ENCODE assay signal across 2 cellular contexts in the genomic region with DNA sequence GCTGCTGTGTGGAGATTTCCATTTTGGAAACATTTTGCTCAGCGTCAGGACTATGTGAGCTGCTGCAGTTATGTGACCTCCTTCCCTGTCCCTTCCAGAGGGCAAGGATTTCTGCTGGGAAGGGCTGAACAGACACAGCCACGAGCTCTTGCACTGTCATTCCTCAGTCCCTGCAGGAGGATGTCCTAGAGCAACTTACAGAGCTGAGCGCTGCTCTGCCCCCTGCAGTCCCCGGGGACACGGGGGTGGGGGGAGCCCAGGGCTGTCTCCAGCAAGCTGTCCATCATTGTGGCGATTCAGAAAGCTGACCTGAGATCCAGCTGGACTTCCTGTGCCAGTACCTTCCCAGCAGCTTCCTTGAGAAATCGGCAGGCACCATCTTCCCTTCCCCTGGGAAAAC.
TF ChIP-seq lines count a peak whose summit lies in the region.

No MANE protein-coding gene starts in this region.

TF ChIP-seq in HEK293, 187 proteins besides CTCF, POLR2A, EP300 and RAD21:
- TF ChIP-seq, protein P1, sequence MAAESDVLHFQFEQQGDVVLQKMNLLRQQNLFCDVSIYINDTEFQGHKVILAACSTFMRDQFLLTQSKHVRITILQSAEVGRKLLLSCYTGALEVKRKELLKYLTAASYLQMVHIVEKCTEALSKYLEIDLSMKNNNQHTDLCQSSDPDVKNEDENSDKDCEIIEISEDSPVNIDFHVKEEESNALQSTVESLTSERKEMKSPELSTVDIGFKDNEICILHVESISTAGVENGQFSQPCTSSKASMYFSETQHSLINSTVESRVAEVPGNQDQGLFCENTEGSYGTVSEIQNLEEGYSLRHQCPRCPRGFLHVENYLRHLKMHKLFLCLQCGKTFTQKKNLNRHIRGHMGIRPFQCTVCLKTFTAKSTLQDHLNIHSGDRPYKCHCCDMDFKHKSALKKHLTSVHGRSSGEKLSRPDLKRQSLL (tag by site-specific recombination; IDR thresholded peaks at IDR 0.05) = peak; percentile 21; the same call in 1 of the 2 replicates
- no peak for TF ChIP-seq OSR2 (tag by site-specific recombination; IDR thresholded peaks at IDR 0.05)

TF ChIP-seq in K562, 482 proteins besides CTCF, POLR2A, EP300 and RAD21:
- TF ChIP-seq, protein P2, sequence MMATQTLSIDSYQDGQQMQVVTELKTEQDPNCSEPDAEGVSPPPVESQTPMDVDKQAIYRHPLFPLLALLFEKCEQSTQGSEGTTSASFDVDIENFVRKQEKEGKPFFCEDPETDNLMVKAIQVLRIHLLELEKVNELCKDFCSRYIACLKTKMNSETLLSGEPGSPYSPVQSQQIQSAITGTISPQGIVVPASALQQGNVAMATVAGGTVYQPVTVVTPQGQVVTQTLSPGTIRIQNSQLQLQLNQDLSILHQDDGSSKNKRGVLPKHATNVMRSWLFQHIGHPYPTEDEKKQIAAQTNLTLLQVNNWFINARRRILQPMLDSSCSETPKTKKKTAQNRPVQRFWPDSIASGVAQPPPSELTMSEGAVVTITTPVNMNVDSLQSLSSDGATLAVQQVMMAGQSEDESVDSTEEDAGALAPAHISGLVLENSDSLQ (IDR thresholded peaks at IDR 0.05) = peak; percentile 89
- TF ChIP-seq CTCFL (IDR thresholded peaks at IDR 0.05; ENCODE audit: borderline replicate concordance, insufficient read depth, low read depth, low read length, poor library complexity, severe bottlenecking) (peak; percentile 64), PML (IDR thresholded peaks at IDR 0.05; ENCODE audit: low read length) (no peak), ZNF24 (IDR thresholded peaks at IDR 0.05) (no peak), MAZ (CRISPR knock-in tag; conservative IDR thresholded peaks at IDR 0.05 in 1 of 2, IDR thresholded peaks at IDR 0.05 in 1 of 2) (peak in 1 of 2 experiments; percentile 71; a peak in 2 of 4 replicates), ETV6 (IDR thresholded peaks at IDR 0.05; ENCODE audit: borderline replicate concordance in 1 of 2, low read depth in 2 of 2, low read length in 1 of 2) (no peak), ETV6 (CRISPR knock-in tag; IDR thresholded peaks at IDR 0.05; ENCODE audit: borderline replicate concordance) (no peak), XRCC4 (IDR thresholded peaks at IDR 0.05; ENCODE audit: extremely low read depth, insufficient read depth, insufficient read length) (no peak), NCOA1 (IDR thresholded peaks at IDR 0.05; ENCODE audit: low read depth) (no peak), ZNF77 (CRISPR knock-in tag; IDR thresholded peaks at IDR 0.05) (no peak), FOXJ3 (CRISPR knock-in tag; IDR thresholded peaks at IDR 0.05) (no peak), ZNF398 (CRISPR knock-in tag; IDR thresholded peaks at IDR 0.05) (no peak), PBX2 (CRISPR knock-in tag; IDR thresholded peaks at IDR 0.05; ENCODE audit: low read depth) (no peak), PBX2 (tag; conservative IDR thresholded peaks at IDR 0.05; ENCODE audit: low read depth) (peak; percentile 66; the same call in 1 of the 2 replicates), CTBP1 (IDR thresholded peaks at IDR 0.05; ENCODE audit: borderline replicate concordance) (0 out of 2 replicates have a peak, but pooled peaks have one; percentile 19), ATF6 (CRISPR knock-in tag; IDR thresholded peaks at IDR 0.05) (no peak), ZNF740 (CRISPR knock-in tag; IDR thresholded peaks at IDR 0.05) (peak; percentile 55), ZNF740 (tag; IDR thresholded peaks at IDR 0.05) (0 out of 4 replicates have a peak, but pooled peaks of 1 of the 2 experiments have one; percentile 38), SRSF3 (IDR thresholded peaks at IDR 0.05; ENCODE audit: insufficient read depth, low read length) (no peak), SNIP1 (IDR thresholded peaks at IDR 0.05; ENCODE audit: low read depth) (no peak), TCF7 (IDR thresholded peaks at IDR 0.05; ENCODE audit: borderline replicate concordance) (no peak), SFPQ (IDR thresholded peaks at IDR 0.05; ENCODE audit: low read depth, low read length) (no peak)
- TF ChIP-seq, protein P3, sequence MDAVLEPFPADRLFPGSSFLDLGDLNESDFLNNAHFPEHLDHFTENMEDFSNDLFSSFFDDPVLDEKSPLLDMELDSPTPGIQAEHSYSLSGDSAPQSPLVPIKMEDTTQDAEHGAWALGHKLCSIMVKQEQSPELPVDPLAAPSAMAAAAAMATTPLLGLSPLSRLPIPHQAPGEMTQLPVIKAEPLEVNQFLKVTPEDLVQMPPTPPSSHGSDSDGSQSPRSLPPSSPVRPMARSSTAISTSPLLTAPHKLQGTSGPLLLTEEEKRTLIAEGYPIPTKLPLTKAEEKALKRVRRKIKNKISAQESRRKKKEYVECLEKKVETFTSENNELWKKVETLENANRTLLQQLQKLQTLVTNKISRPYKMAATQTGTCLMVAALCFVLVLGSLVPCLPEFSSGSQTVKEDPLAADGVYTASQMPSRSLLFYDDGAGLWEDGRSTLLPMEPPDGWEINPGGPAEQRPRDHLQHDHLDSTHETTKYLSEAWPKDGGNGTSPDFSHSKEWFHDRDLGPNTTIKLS (IDR thresholded peaks at IDR 0.05; ENCODE audit: borderline replicate concordance, low read depth) = no peak
- TF ChIP-seq, protein P4, sequence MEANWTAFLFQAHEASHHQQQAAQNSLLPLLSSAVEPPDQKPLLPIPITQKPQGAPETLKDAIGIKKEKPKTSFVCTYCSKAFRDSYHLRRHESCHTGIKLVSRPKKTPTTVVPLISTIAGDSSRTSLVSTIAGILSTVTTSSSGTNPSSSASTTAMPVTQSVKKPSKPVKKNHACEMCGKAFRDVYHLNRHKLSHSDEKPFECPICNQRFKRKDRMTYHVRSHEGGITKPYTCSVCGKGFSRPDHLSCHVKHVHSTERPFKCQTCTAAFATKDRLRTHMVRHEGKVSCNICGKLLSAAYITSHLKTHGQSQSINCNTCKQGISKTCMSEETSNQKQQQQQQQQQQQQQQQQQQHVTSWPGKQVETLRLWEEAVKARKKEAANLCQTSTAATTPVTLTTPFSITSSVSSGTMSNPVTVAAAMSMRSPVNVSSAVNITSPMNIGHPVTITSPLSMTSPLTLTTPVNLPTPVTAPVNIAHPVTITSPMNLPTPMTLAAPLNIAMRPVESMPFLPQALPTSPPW (CRISPR knock-in tag; IDR thresholded peaks at IDR 0.05) = peak; percentile 33; the same call in 1 of the 2 replicates
